Comparison of ENCODE assay signal across 8 cellular contexts in genomic region chr22:17158568-17159503, GRCh38. TPM values are rescaled to one million over a fixed set of nuclear protein-coding genes. Genes with fewer than 3 reads are reported as not detected.
DNase-seq lines count a peak whose midpoint lies in the region; ATAC-seq and TF ChIP-seq lines count a peak whose summit lies in the region.

Gene HDHD5 (minus strand): TSS chr22:17159277. CDS start chr22:17159251, 26 bp downstream.

- peaks cover 10% of the 10 kb centered on the region for H3K4me1 ChIP-seq in testis

- TF ChIP-seq POLR2A in testis (IDR thresholded peaks at IDR 0.05), result no peak

- no peaks in the 10 kb centered on the region for H3K9me3 Mint-ChIP-seq in activated naive CD8-positive, alpha-beta T cell treated with anti-CD3 and anti-CD28 coated beads for 36 hours
- peaks cover 7% of the 10 kb centered on the region for H3K9me3 Mint-ChIP-seq in glutamatergic neuron (ENCODE audit: unreplicated experiment)
- H3K9me3 Mint-ChIP-seq in osteocyte (ENCODE audit: unreplicated experiment), result no peaks in the 10 kb centered on the region

- H3K27me3 ChIP-seq in testis, result no peaks in the 10 kb centered on the region

- H3K27ac ChIP-seq in testis, result peak within 1 kb of the TSS; percentile 84 to 92

- peak; percentile 57 for DNase-seq in GM04504 (ENCODE audit: low read depth)
- DNase-seq in NCI-H1092 (lab: John Stamatoyannopoulos, UW), result peak; percentile 71
- peak; percentile 61 for DNase-seq in SKM-1 (lab: John Stamatoyannopoulos, UW; ENCODE audit: unreplicated experiment)
- DNase-seq in activated naive CD8-positive, alpha-beta T cell treated with anti-CD3 and anti-CD28 coated beads for 36 hours, result peak; percentile 86
- DNase-seq in glutamatergic neuron, result peak; percentile 94
- DNase-seq in osteocyte (ENCODE audit: extremely low spot score, unreplicated experiment), result peak; percentile 93
- peak; percentile 94 for DNase-seq in testis

- H3K27ac Mint-ChIP-seq in activated naive CD8-positive, alpha-beta T cell treated with anti-CD3 and anti-CD28 coated beads for 36 hours, result peak within 1 kb of the TSS; percentile 84
- H3K27ac Mint-ChIP-seq in glutamatergic neuron (ENCODE audit: unreplicated experiment), result peak within 1 kb of the TSS; percentile 79
- H3K27ac Mint-ChIP-seq in osteocyte (ENCODE audit: unreplicated experiment), result peak within 1 kb of the TSS; percentile 77

- no peaks in the 10 kb centered on the region for H3K9me3 ChIP-seq in testis

- H3K4me1 Mint-ChIP-seq in activated naive CD8-positive, alpha-beta T cell treated with anti-CD3 and anti-CD28 coated beads for 36 hours, result peaks cover 33% of the 10 kb centered on the region
- H3K4me1 Mint-ChIP-seq in glutamatergic neuron (ENCODE audit: low read depth, unreplicated experiment) (peaks cover 8% of the 10 kb centered on the region), osteocyte (ENCODE audit: unreplicated experiment) (peaks cover 21% of the 10 kb centered on the region)

- peak within 1 kb of the TSS; percentile 90 for H3K4me3 Mint-ChIP-seq in activated naive CD8-positive, alpha-beta T cell treated with anti-CD3 and anti-CD28 coated beads for 36 hours
- H3K4me3 Mint-ChIP-seq in glutamatergic neuron (ENCODE audit: unreplicated experiment), result peak within 1 kb of the TSS; percentile 92
- H3K4me3 Mint-ChIP-seq in osteocyte (ENCODE audit: unreplicated experiment), result peak within 1 kb of the TSS; percentile 87

- peak; percentile 62 for ATAC-seq in HG02571 (IDR thresholded peaks at IDR 0.05; ENCODE audit: unreplicated experiment)

- no peaks in the 10 kb centered on the region for H3K36me3 ChIP-seq in testis (ENCODE audit: low read depth, missing control alignments)

- no peak for TF ChIP-seq CTCF in glutamatergic neuron (IDR thresholded peaks at IDR 0.05; ENCODE audit: partially characterized antibody, unreplicated experiment)
- TF ChIP-seq CTCF in osteocyte (IDR thresholded peaks at IDR 0.05), result no peak
- no peak for TF ChIP-seq CTCF in testis (IDR thresholded peaks at IDR 0.05)

- no peaks in the 10 kb centered on the region for H3K27me3 Mint-ChIP-seq in activated naive CD8-positive, alpha-beta T cell treated with anti-CD3 and anti-CD28 coated beads for 36 hours
- H3K27me3 Mint-ChIP-seq in glutamatergic neuron (ENCODE audit: unreplicated experiment) (peaks cover 2% of the 10 kb centered on the region), osteocyte (ENCODE audit: unreplicated experiment) (no peaks in the 10 kb centered on the region)

- peak within 1 kb of the TSS; percentile 78 to 91 for H3K4me3 ChIP-seq in testis

- intact Hi-C loops in testis (cut with DNase I; ENCODE audit: low total_unique reads), result no loop called here

- peaks cover 18% of the 10 kb centered on the region for H3K36me3 Mint-ChIP-seq in activated naive CD8-positive, alpha-beta T cell treated with anti-CD3 and anti-CD28 coated beads for 36 hours
- no peaks in the 10 kb centered on the region for H3K36me3 Mint-ChIP-seq in glutamatergic neuron (ENCODE audit: unreplicated experiment)
- H3K36me3 Mint-ChIP-seq in osteocyte (ENCODE audit: unreplicated experiment), result no peaks in the 10 kb centered on the region

- 1 to 3% methylated on average over 16 to 58 of the region's 114 CpGs for WGBS in testis, 2 donors

RNA-seq across cellular contexts. Expression of gene HDHD5, which starts in this region (rescaled TPM):
- 10 to 100 TPM; 54.9 to 64.8 TPM for total RNA-seq in activated naive CD8-positive, alpha-beta T cell treated with anti-CD3 and anti-CD28 coated beads for 36 hours
- total RNA-seq in glutamatergic neuron (ENCODE audit: unreplicated experiment), result 30.2 TPM
- total RNA-seq in osteocyte, result 30.7 and 31.4 TPM in 2 replicates
- 10 to 100 TPM; 41.5 to 46.3 TPM for total RNA-seq in testis
- polyA plus RNA-seq in testis (ENCODE audit: insufficient read depth, low read depth, low replicate concordance), result 34.0 TPM

Comparison
In these comparisons a context has a peak if more than half of its experiments do, and no peak if none do; other contexts are left out.
1. Peak in every context shown above with its lines: DNase-seq, ATAC-seq, H3K4me3 ChIP-seq and H3K27ac ChIP-seq.